1 cellular context compared by ENCODE assay signal in genomic region chr3:127084401-127084990, GRCh38.
TF ChIP-seq lines count a peak whose summit lies in the region.

No MANE protein-coding gene starts in this region.

TF ChIP-seq in H1, 55 proteins besides CTCF, POLR2A, EP300 and RAD21 (continued from another document):
- TF ChIP-seq, protein P1, sequence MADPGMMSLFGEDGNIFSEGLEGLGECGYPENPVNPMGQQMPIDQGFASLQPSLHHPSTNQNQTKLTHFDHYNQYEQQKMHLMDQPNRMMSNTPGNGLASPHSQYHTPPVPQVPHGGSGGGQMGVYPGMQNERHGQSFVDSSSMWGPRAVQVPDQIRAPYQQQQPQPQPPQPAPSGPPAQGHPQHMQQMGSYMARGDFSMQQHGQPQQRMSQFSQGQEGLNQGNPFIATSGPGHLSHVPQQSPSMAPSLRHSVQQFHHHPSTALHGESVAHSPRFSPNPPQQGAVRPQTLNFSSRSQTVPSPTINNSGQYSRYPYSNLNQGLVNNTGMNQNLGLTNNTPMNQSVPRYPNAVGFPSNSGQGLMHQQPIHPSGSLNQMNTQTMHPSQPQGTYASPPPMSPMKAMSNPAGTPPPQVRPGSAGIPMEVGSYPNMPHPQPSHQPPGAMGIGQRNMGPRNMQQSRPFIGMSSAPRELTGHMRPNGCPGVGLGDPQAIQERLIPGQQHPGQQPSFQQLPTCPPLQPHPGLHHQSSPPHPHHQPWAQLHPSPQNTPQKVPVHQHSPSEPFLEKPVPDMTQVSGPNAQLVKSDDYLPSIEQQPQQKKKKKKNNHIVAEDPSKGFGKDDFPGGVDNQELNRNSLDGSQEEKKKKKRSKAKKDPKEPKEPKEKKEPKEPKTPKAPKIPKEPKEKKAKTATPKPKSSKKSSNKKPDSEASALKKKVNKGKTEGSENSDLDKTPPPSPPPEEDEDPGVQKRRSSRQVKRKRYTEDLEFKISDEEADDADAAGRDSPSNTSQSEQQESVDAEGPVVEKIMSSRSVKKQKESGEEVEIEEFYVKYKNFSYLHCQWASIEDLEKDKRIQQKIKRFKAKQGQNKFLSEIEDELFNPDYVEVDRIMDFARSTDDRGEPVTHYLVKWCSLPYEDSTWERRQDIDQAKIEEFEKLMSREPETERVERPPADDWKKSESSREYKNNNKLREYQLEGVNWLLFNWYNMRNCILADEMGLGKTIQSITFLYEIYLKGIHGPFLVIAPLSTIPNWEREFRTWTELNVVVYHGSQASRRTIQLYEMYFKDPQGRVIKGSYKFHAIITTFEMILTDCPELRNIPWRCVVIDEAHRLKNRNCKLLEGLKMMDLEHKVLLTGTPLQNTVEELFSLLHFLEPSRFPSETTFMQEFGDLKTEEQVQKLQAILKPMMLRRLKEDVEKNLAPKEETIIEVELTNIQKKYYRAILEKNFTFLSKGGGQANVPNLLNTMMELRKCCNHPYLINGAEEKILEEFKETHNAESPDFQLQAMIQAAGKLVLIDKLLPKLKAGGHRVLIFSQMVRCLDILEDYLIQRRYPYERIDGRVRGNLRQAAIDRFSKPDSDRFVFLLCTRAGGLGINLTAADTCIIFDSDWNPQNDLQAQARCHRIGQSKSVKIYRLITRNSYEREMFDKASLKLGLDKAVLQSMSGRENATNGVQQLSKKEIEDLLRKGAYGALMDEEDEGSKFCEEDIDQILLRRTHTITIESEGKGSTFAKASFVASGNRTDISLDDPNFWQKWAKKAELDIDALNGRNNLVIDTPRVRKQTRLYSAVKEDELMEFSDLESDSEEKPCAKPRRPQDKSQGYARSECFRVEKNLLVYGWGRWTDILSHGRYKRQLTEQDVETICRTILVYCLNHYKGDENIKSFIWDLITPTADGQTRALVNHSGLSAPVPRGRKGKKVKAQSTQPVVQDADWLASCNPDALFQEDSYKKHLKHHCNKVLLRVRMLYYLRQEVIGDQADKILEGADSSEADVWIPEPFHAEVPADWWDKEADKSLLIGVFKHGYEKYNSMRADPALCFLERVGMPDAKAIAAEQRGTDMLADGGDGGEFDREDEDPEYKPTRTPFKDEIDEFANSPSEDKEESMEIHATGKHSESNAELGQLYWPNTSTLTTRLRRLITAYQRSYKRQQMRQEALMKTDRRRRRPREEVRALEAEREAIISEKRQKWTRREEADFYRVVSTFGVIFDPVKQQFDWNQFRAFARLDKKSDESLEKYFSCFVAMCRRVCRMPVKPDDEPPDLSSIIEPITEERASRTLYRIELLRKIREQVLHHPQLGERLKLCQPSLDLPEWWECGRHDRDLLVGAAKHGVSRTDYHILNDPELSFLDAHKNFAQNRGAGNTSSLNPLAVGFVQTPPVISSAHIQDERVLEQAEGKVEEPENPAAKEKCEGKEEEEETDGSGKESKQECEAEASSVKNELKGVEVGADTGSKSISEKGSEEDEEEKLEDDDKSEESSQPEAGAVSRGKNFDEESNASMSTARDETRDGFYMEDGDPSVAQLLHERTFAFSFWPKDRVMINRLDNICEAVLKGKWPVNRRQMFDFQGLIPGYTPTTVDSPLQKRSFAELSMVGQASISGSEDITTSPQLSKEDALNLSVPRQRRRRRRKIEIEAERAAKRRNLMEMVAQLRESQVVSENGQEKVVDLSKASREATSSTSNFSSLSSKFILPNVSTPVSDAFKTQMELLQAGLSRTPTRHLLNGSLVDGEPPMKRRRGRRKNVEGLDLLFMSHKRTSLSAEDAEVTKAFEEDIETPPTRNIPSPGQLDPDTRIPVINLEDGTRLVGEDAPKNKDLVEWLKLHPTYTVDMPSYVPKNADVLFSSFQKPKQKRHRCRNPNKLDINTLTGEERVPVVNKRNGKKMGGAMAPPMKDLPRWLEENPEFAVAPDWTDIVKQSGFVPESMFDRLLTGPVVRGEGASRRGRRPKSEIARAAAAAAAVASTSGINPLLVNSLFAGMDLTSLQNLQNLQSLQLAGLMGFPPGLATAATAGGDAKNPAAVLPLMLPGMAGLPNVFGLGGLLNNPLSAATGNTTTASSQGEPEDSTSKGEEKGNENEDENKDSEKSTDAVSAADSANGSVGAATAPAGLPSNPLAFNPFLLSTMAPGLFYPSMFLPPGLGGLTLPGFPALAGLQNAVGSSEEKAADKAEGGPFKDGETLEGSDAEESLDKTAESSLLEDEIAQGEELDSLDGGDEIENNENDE (IDR thresholded peaks at IDR 0.05; ENCODE audit: insufficient replicate concordance, low read length): no peak
- TF ChIP-seq TEAD4 (IDR thresholded peaks at IDR 0.05; ENCODE audit: low read depth, low read length) (no peak), RBBP5 (IDR thresholded peaks at IDR 0.05; ENCODE audit: borderline replicate concordance, low read depth, low read length) (no peak), POU5F1 (IDR thresholded peaks at IDR 0.05; ENCODE audit: low read depth, low read length) (no peak), ASH2L (IDR thresholded peaks at IDR 0.05; ENCODE audit: low read length) (no peak), SAP30 (IDR thresholded peaks at IDR 0.05; ENCODE audit: insufficient read depth, insufficient replicate concordance, low read length) (no peak), USF2 (IDR thresholded peaks at IDR 0.05; ENCODE audit: low read length) (no peak), TAF7 (optimal IDR thresholded peaks at IDR 0.05; ENCODE audit: borderline replicate concordance, low read depth, low read length) (no peak), SRF (IDR thresholded peaks at IDR 0.05; ENCODE audit: low read depth, low read length) (no peak), NRF1 (IDR thresholded peaks at IDR 0.05; ENCODE audit: low read depth, low read length) (no peak), CBX5 (IDR thresholded peaks at IDR 0.05; ENCODE audit: low read depth, low read length) (no peak), HDAC6 (IDR thresholded peaks at IDR 0.05; ENCODE audit: low read depth, low read length) (no peak)
- TF ChIP-seq, protein P2, sequence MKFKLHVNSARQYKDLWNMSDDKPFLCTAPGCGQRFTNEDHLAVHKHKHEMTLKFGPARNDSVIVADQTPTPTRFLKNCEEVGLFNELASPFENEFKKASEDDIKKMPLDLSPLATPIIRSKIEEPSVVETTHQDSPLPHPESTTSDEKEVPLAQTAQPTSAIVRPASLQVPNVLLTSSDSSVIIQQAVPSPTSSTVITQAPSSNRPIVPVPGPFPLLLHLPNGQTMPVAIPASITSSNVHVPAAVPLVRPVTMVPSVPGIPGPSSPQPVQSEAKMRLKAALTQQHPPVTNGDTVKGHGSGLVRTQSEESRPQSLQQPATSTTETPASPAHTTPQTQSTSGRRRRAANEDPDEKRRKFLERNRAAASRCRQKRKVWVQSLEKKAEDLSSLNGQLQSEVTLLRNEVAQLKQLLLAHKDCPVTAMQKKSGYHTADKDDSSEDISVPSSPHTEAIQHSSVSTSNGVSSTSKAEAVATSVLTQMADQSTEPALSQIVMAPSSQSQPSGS (IDR thresholded peaks at IDR 0.05; ENCODE audit: low read length): no peak
- TF ChIP-seq, protein P3, sequence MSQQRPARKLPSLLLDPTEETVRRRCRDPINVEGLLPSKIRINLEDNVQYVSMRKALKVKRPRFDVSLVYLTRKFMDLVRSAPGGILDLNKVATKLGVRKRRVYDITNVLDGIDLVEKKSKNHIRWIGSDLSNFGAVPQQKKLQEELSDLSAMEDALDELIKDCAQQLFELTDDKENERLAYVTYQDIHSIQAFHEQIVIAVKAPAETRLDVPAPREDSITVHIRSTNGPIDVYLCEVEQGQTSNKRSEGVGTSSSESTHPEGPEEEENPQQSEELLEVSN (IDR thresholded peaks at IDR 0.05): no peak
